In the genomic region with DNA sequence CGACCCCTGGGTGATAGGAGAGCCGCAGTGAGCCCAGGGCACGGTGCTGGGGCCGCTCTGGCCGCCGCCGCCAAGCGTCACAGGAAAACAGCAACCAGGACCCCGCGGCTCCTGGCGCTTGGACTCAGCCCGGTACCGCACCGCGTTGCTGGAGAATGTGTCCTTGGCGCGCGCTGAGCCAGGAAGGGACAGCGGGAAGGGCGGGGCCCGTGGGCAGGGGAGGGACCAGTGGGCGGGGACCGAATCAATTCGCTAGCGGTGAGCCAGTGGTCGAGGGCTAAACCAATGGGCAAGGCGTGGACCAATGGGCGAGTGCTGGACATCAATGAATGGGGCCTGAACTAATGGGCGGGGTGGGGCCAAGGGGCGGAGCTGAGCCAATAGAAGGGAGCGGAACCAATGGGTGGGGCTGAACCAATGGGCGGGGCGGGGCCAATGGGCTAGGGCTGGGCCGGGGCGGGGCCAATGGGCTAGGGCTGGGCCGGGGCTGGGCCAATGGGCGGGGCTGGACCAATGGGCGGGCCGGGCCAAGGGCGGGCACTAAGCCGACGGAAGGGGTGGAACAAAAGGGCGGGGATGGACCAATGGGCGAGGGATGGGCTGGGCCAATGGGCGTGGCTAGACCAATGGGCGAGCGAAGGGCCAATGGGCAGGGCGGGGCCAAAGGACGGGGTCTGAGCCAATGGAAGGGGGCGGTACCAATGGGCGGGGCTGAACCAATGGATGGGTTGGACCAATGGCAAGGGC, we compare ENCODE assay signal across 1 cellular context.
TF ChIP-seq lines count a peak whose summit lies in the region.

No MANE protein-coding gene starts in this region.

TF ChIP-seq in K562, 482 proteins besides CTCF, POLR2A, EP300 and RAD21 (continued from another document and continues in another):
- TF ChIP-seq, protein P1, sequence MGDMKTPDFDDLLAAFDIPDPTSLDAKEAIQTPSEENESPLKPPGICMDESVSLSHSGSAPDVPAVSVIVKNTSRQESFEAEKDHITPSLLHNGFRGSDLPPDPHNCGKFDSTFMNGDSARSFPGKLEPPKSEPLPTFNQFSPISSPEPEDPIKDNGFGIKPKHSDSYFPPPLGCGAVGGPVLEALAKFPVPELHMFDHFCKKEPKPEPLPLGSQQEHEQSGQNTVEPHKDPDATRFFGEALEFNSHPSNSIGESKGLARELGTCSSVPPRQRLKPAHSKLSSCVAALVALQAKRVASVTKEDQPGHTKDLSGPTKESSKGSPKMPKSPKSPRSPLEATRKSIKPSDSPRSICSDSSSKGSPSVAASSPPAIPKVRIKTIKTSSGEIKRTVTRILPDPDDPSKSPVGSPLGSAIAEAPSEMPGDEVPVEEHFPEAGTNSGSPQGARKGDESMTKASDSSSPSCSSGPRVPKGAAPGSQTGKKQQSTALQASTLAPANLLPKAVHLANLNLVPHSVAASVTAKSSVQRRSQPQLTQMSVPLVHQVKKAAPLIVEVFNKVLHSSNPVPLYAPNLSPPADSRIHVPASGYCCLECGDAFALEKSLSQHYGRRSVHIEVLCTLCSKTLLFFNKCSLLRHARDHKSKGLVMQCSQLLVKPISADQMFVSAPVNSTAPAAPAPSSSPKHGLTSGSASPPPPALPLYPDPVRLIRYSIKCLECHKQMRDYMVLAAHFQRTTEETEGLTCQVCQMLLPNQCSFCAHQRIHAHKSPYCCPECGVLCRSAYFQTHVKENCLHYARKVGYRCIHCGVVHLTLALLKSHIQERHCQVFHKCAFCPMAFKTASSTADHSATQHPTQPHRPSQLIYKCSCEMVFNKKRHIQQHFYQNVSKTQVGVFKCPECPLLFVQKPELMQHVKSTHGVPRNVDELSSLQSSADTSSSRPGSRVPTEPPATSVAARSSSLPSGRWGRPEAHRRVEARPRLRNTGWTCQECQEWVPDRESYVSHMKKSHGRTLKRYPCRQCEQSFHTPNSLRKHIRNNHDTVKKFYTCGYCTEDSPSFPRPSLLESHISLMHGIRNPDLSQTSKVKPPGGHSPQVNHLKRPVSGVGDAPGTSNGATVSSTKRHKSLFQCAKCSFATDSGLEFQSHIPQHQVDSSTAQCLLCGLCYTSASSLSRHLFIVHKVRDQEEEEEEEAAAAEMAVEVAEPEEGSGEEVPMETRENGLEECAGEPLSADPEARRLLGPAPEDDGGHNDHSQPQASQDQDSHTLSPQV (IDR thresholded peaks at IDR 0.05) = no peak
- no peak for TF ChIP-seq ZNF217 (CRISPR knock-in tag; IDR thresholded peaks at IDR 0.05)
- TF ChIP-seq, protein P2, sequence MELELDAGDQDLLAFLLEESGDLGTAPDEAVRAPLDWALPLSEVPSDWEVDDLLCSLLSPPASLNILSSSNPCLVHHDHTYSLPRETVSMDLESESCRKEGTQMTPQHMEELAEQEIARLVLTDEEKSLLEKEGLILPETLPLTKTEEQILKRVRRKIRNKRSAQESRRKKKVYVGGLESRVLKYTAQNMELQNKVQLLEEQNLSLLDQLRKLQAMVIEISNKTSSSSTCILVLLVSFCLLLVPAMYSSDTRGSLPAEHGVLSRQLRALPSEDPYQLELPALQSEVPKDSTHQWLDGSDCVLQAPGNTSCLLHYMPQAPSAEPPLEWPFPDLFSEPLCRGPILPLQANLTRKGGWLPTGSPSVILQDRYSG (tag; conservative IDR thresholded peaks at IDR 0.05; ENCODE audit: low read depth) = no peak
- TF ChIP-seq, protein P3, sequence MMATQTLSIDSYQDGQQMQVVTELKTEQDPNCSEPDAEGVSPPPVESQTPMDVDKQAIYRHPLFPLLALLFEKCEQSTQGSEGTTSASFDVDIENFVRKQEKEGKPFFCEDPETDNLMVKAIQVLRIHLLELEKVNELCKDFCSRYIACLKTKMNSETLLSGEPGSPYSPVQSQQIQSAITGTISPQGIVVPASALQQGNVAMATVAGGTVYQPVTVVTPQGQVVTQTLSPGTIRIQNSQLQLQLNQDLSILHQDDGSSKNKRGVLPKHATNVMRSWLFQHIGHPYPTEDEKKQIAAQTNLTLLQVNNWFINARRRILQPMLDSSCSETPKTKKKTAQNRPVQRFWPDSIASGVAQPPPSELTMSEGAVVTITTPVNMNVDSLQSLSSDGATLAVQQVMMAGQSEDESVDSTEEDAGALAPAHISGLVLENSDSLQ (IDR thresholded peaks at IDR 0.05) = peak; percentile 68
- TF ChIP-seq SRSF9 (IDR thresholded peaks at IDR 0.05; ENCODE audit: borderline replicate concordance, low read depth, low read length) = no peak
- TF ChIP-seq ZNF707 (CRISPR knock-in tag; conservative IDR thresholded peaks at IDR 0.05) = no peak
- peak; percentile 90 for TF ChIP-seq TAF9B (IDR thresholded peaks at IDR 0.05; ENCODE audit: partially characterized antibody)
- TF ChIP-seq, protein P4, sequence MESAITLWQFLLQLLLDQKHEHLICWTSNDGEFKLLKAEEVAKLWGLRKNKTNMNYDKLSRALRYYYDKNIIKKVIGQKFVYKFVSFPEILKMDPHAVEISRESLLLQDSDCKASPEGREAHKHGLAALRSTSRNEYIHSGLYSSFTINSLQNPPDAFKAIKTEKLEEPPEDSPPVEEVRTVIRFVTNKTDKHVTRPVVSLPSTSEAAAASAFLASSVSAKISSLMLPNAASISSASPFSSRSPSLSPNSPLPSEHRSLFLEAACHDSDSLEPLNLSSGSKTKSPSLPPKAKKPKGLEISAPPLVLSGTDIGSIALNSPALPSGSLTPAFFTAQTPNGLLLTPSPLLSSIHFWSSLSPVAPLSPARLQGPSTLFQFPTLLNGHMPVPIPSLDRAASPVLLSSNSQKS (CRISPR knock-in tag; IDR thresholded peaks at IDR 0.05) = no peak
- no peak for TF ChIP-seq ZNF121 (CRISPR knock-in tag; conservative IDR thresholded peaks at IDR 0.05)
- TF ChIP-seq, protein P5, sequence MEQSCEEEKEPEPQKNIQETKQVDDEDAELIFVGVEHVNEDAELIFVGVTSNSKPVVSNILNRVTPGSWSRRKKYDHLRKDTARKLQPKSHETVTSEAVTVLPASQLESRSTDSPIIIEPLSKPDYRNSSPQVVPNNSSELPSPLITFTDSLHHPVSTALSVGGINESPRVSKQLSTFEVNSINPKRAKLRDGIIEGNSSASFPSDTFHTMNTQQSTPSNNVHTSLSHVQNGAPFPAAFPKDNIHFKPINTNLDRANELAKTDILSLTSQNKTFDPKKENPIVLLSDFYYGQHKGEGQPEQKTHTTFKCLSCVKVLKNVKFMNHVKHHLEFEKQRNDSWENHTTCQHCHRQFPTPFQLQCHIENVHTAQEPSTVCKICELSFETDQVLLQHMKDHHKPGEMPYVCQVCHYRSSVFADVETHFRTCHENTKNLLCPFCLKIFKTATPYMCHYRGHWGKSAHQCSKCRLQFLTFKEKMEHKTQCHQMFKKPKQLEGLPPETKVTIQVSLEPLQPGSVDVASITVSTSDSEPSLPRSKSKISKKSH (CRISPR knock-in tag; IDR thresholded peaks at IDR 0.05) = no peak
- no peak for TF ChIP-seq ZNF561 (CRISPR knock-in tag; conservative IDR thresholded peaks at IDR 0.05)
- peak; percentile 73 for TF ChIP-seq HMGN3 (IDR thresholded peaks at IDR 0.05; ENCODE audit: borderline replicate concordance, extremely low read depth, insufficient read length, low read depth, low read length)
- no peak for TF ChIP-seq ZEB2 (IDR thresholded peaks at IDR 0.05)
- TF ChIP-seq JUND (IDR thresholded peaks at IDR 0.05; ENCODE audit: borderline replicate concordance, low read depth, low read length) = peak; percentile 48; the same call in 1 of the 2 replicates
- TF ChIP-seq JUND (tag; IDR thresholded peaks at IDR 0.05; ENCODE audit: borderline replicate concordance, low read depth, low read length) = no peak; the same call in 2 of the 3 replicates
- TF ChIP-seq HDAC2 (IDR thresholded peaks at IDR 0.05) = no peak
- no peak for TF ChIP-seq RFX7 (CRISPR knock-in tag; IDR thresholded peaks at IDR 0.05)
- TF ChIP-seq, protein P6, sequence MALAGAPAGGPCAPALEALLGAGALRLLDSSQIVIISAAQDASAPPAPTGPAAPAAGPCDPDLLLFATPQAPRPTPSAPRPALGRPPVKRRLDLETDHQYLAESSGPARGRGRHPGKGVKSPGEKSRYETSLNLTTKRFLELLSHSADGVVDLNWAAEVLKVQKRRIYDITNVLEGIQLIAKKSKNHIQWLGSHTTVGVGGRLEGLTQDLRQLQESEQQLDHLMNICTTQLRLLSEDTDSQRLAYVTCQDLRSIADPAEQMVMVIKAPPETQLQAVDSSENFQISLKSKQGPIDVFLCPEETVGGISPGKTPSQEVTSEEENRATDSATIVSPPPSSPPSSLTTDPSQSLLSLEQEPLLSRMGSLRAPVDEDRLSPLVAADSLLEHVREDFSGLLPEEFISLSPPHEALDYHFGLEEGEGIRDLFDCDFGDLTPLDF (CRISPR knock-in tag; IDR thresholded peaks at IDR 0.05) = no peak
- peak; percentile 12 for TF ChIP-seq CCNT2 (IDR thresholded peaks at IDR 0.05; ENCODE audit: borderline replicate concordance, extremely low read depth, insufficient read length, low read depth, low read length)
- TF ChIP-seq NFYB (IDR thresholded peaks at IDR 0.05; ENCODE audit: extremely low read depth, insufficient read length) = peak; percentile 83
- TF ChIP-seq ELF1 (tag; IDR thresholded peaks at IDR 0.05) = no peak
- no peak for TF ChIP-seq RNF2 (IDR thresholded peaks at IDR 0.05)
- no peak for TF ChIP-seq RFX1 (IDR thresholded peaks at IDR 0.05)
- peak; percentile 55 for TF ChIP-seq NFIC (IDR thresholded peaks at IDR 0.05)
- no peak for TF ChIP-seq ARID2 (IDR thresholded peaks at IDR 0.05)
- TF ChIP-seq NFXL1 (CRISPR knock-in tag; IDR thresholded peaks at IDR 0.05) = no peak
- peak; percentile 45; the same call in 1 of the 2 replicates for TF ChIP-seq CHD2 (IDR thresholded peaks at IDR 0.05; ENCODE audit: low read depth, low read length)
- no peak for TF ChIP-seq ILK (tag; IDR thresholded peaks at IDR 0.05; ENCODE audit: borderline replicate concordance, low read depth)
- TF ChIP-seq SIN3A (IDR thresholded peaks at IDR 0.05; ENCODE audit: borderline replicate concordance in 2 of 2, control insufficient read depth in 1 of 2, low read depth in 2 of 2, low read length in 2 of 2) = 0 out of 4 replicates have a peak, but pooled peaks of 1 of the 2 experiments have one; percentile 68
- no peak for TF ChIP-seq EZH2 (IDR thresholded peaks at IDR 0.05; ENCODE audit: borderline replicate concordance, low read depth, low read length)
- TF ChIP-seq, protein P7, sequence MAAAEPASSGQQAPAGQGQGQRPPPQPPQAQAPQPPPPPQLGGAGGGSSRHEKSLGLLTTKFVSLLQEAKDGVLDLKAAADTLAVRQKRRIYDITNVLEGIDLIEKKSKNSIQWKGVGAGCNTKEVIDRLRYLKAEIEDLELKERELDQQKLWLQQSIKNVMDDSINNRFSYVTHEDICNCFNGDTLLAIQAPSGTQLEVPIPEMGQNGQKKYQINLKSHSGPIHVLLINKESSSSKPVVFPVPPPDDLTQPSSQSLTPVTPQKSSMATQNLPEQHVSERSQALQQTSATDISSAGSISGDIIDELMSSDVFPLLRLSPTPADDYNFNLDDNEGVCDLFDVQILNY (CRISPR knock-in tag; IDR thresholded peaks at IDR 0.05) = no peak
- TF ChIP-seq POLR2G (IDR thresholded peaks at IDR 0.05; ENCODE audit: low read depth, low read length) = peak; percentile 100
- no peak for TF ChIP-seq SIRT6 (IDR thresholded peaks at IDR 0.05; ENCODE audit: low read depth, low read length)
- TF ChIP-seq TAF1 (IDR thresholded peaks at IDR 0.05; ENCODE audit: control insufficient read depth, extremely low read depth, insufficient read depth, low read length, severe bottlenecking) = peak; percentile 99
- TF ChIP-seq, protein P8, sequence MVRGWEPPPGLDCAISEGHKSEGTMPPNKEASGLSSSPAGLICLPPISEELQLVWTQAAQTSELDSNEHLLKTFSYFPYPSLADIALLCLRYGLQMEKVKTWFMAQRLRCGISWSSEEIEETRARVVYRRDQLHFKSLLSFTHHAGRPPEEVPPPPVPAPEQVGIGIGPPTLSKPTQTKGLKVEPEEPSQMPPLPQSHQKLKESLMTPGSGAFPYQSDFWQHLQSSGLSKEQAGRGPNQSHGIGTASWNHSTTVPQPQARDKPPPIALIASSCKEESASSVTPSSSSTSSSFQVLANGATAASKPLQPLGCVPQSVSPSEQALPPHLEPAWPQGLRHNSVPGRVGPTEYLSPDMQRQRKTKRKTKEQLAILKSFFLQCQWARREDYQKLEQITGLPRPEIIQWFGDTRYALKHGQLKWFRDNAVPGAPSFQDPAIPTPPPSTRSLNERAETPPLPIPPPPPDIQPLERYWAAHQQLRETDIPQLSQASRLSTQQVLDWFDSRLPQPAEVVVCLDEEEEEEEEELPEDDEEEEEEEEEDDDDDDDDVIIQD (CRISPR knock-in tag; IDR thresholded peaks at IDR 0.05) = no peak
- no peak for TF ChIP-seq GABPB2 (CRISPR knock-in tag; conservative IDR thresholded peaks at IDR 0.05)
- TF ChIP-seq OTX1 (CRISPR knock-in tag; IDR thresholded peaks at IDR 0.05) = no peak; the same call in 1 of the 2 replicates
- no peak for TF ChIP-seq ZNF780A (CRISPR knock-in tag; IDR thresholded peaks at IDR 0.05)
- no peak for TF ChIP-seq ZNF175 (CRISPR knock-in tag; IDR thresholded peaks at IDR 0.05; ENCODE audit: low read depth)
- TF ChIP-seq PHB2 (IDR thresholded peaks at IDR 0.05; ENCODE audit: low read depth) = no peak
- TF ChIP-seq, protein P9, sequence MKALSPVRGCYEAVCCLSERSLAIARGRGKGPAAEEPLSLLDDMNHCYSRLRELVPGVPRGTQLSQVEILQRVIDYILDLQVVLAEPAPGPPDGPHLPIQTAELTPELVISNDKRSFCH (CRISPR knock-in tag; IDR thresholded peaks at IDR 0.05) = no peak
- TF ChIP-seq, protein P9 (tag; IDR thresholded peaks at IDR 0.05) = no peak
- TF ChIP-seq TBL1XR1 (IDR thresholded peaks at IDR 0.05; ENCODE audit: low read length in 2 of 2) = no peak
- no peak for TF ChIP-seq HDAC8 (tag; IDR thresholded peaks at IDR 0.05)
- TF ChIP-seq CEBPG (CRISPR knock-in tag; IDR thresholded peaks at IDR 0.05) = no peak
- no peak for TF ChIP-seq CEBPG (tag; conservative IDR thresholded peaks at IDR 0.05 in 1 of 2, IDR thresholded peaks at IDR 0.05 in 1 of 2)
- TF ChIP-seq NCOR1 (IDR thresholded peaks at IDR 0.05) = no peak
- peak in 1 of 2 experiments; percentile 81; a peak in 1 of 4 replicates for TF ChIP-seq TEAD1 (CRISPR knock-in tag; IDR thresholded peaks at IDR 0.05)
- TF ChIP-seq ZNF668 (CRISPR knock-in tag; IDR thresholded peaks at IDR 0.05) = no peak
- TF ChIP-seq, protein P10, sequence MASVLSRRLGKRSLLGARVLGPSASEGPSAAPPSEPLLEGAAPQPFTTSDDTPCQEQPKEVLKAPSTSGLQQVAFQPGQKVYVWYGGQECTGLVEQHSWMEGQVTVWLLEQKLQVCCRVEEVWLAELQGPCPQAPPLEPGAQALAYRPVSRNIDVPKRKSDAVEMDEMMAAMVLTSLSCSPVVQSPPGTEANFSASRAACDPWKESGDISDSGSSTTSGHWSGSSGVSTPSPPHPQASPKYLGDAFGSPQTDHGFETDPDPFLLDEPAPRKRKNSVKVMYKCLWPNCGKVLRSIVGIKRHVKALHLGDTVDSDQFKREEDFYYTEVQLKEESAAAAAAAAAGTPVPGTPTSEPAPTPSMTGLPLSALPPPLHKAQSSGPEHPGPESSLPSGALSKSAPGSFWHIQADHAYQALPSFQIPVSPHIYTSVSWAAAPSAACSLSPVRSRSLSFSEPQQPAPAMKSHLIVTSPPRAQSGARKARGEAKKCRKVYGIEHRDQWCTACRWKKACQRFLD (CRISPR knock-in tag; IDR thresholded peaks at IDR 0.05) = no peak
- no peak for TF ChIP-seq ZNF699 (CRISPR knock-in tag; IDR thresholded peaks at IDR 0.05; ENCODE audit: insufficient replicate concordance)
- TF ChIP-seq TOE1 (IDR thresholded peaks at IDR 0.05; ENCODE audit: borderline replicate concordance) = no peak
- no peak for TF ChIP-seq TOE1 (CRISPR knock-in tag; IDR thresholded peaks at IDR 0.05; ENCODE audit: borderline replicate concordance, low read depth)
